In the genomic region with DNA sequence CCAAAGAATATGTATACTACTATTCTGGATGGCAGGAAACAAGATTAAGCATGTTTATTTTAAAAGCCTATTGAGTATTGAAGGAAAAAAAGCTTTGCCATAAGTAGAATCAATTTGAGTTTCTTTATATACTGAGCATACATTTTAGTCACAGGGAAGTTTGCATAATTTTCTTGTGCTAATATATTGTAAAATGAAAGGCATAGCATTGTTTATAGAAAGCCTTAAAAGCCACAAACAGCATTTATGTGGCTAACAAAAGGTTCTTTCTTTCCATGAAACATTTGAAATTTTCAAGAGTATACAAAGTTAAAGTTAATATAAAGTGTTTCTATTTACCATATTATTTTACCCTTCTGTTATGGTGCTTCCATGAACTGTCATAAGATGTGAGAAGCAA, we compare ENCODE assay signal across 17 cellular contexts.
A peak's percentile ranks its signal among the peaks of the same experiment; 100 is the strongest.
DNase-seq lines count a peak whose midpoint lies in the region; ATAC-seq lines count a peak whose summit lies in the region.
"Had no signal": no experiment of that assay in that cellular context is flagged by ENCODE, and none has a peak within 500 bp of the region (broad histone marks: within the 10 kb centered on the region; RNA-seq: fewer than 3 reads in every experiment).

No MANE protein-coding gene starts in this region.

- H3K27ac Mint-ChIP-seq in naive thymus-derived CD4-positive, alpha-beta T cell: no peak overlapping the region
- H3K27ac Mint-ChIP-seq: CD4-positive, CD25-positive, alpha-beta regulatory T cell; IgD-negative memory B cell had no signal

- no peak overlapping the region for H3K4me2 ChIP-seq in Karpas-422 (ENCODE audit: low read depth, low read length, poor library complexity, severe bottlenecking)

- no peaks in the 10 kb centered on the region for H3K36me3 Mint-ChIP-seq in naive thymus-derived CD4-positive, alpha-beta T cell
- H3K36me3 Mint-ChIP-seq: CD4-positive, CD25-positive, alpha-beta regulatory T cell; IgD-negative memory B cell had no signal

- H3K4me1 Mint-ChIP-seq in naive thymus-derived CD4-positive, alpha-beta T cell: no peaks in the 10 kb centered on the region
- H3K4me1 Mint-ChIP-seq: CD4-positive, CD25-positive, alpha-beta regulatory T cell; IgD-negative memory B cell had no signal

- ATAC-seq in naive thymus-derived CD4-positive, alpha-beta T cell: no peak
- ATAC-seq: GM12878, HepG2 had no signal

- DNase-seq in COLO829 (ENCODE audit: low spot score) (peak; percentile 53), Karpas-422 (no peak), foreskin melanocyte (peak; percentile 57), middle frontal gyrus (ENCODE audit: extremely low spot score, low spot score) (no peak), NCI-H510A (lab: John Stamatoyannopoulos, UW) (no peak)
- DNase-seq in naive thymus-derived CD4-positive, alpha-beta T cell: no peak
- DNase-seq: ACHN; C1 segment of cervical spinal cord; CD4-positive, CD25-positive, alpha-beta regulatory T cell; DMS79 treated with DMSO at 0.1 percent for 48 hours; EL; GOT3; H7 had no signal

- H3K79me2 ChIP-seq in Karpas-422 (ENCODE audit: low read length): no peaks in the 10 kb centered on the region

- CTCF ChIA-PET in naive thymus-derived CD4-positive, alpha-beta T cell (lab: Charles Lee): no interaction called here

- no peak overlapping the region for H3K4me3 ChIP-seq in Karpas-422 (ENCODE audit: low read length)
- no peak overlapping the region for H3K4me3 ChIP-seq in naive thymus-derived CD4-positive, alpha-beta T cell (ENCODE audit: low read length)
- H3K4me3 ChIP-seq: GM12878 had no signal

- no peak overlapping the region for H3K4me3 Mint-ChIP-seq in naive thymus-derived CD4-positive, alpha-beta T cell
- H3K4me3 Mint-ChIP-seq: CD4-positive, CD25-positive, alpha-beta regulatory T cell; IgD-negative memory B cell had no signal

- peaks cover 0 to 9% (median 0%) of the 10 kb centered on the region in 11 donors for H3K9me3 Mint-ChIP-seq in naive thymus-derived CD4-positive, alpha-beta T cell

- no peaks in the 10 kb centered on the region for H3K36me3 ChIP-seq in Karpas-422 (ENCODE audit: insufficient read depth, low read length)
- no peaks in the 10 kb centered on the region for H3K36me3 ChIP-seq in naive thymus-derived CD4-positive, alpha-beta T cell (ENCODE audit: control insufficient read depth in 2 of 3, insufficient read depth in 3 of 3, low read length in 3 of 3)
- H3K36me3 ChIP-seq: BE2C had no signal

- H3K9me2 ChIP-seq in Karpas-422 (replicated peaks; ENCODE audit: insufficient read depth, low read length): no peaks in the 10 kb centered on the region

- intact Hi-C loops in naive thymus-derived CD4-positive, alpha-beta T cell (cut with micrococcal nuclease): no loop called here

- POLR2A ChIA-PET in naive thymus-derived CD4-positive, alpha-beta T cell (lab: Charles Lee): no interaction called here

- no peak overlapping the region for H3K9ac ChIP-seq in Karpas-422 (ENCODE audit: low read length)

- peaks cover 20% of the 10 kb centered on the region for H3K9me3 ChIP-seq in Karpas-422 (ENCODE audit: low read length)
- H3K9me3 ChIP-seq in naive thymus-derived CD4-positive, alpha-beta T cell (ENCODE audit: control insufficient read depth in 2 of 3, low read length in 3 of 3): no peaks in the 10 kb centered on the region
- H3K9me3 ChIP-seq: BE2C had no signal

- no peak overlapping the region for H3K27ac ChIP-seq in Karpas-422 (ENCODE audit: low read length)
- no peak overlapping the region for H3K27ac ChIP-seq in naive thymus-derived CD4-positive, alpha-beta T cell (ENCODE audit: low read depth, low read length)

- H3K4me1 ChIP-seq in Karpas-422 (ENCODE audit: low read length): no peaks in the 10 kb centered on the region
- no peaks in the 10 kb centered on the region for H3K4me1 ChIP-seq in naive thymus-derived CD4-positive, alpha-beta T cell (ENCODE audit: control insufficient read depth in 2 of 2, insufficient read depth in 2 of 2, low read length in 2 of 2)

- H4K20me1 ChIP-seq in Karpas-422 (ENCODE audit: insufficient read depth, low read depth, low read length): no peaks in the 10 kb centered on the region

- H3K27me3 Mint-ChIP-seq in naive thymus-derived CD4-positive, alpha-beta T cell: no peaks in the 10 kb centered on the region
- H3K27me3 Mint-ChIP-seq: CD4-positive, CD25-positive, alpha-beta regulatory T cell; IgD-negative memory B cell had no signal

- peak overlapping the region; percentile 8; the same call in 1 of the 2 replicates for H2AFZ ChIP-seq in Karpas-422 (ENCODE audit: low read length)

- no peaks in the 10 kb centered on the region for H3K27me3 ChIP-seq in Karpas-422 (ENCODE audit: low read length)
- no peaks in the 10 kb centered on the region for H3K27me3 ChIP-seq in naive thymus-derived CD4-positive, alpha-beta T cell (ENCODE audit: control insufficient read depth in 2 of 2, insufficient read depth in 2 of 2, low read length in 2 of 2)
- H3K27me3 ChIP-seq: BE2C had no signal

Comparison
In these comparisons a context has a peak if more than half of its experiments do, and no peak if none do; other contexts are left out.
1. DNase-seq: peak in COLO829 (single experiment) and foreskin melanocyte (single experiment); none in Karpas-422 (single experiment), middle frontal gyrus (single experiment), naive thymus-derived CD4-positive, alpha-beta T cell (0 of 9) and NCI-H510A (single experiment).